20 cellular contexts compared by ENCODE assay signal in genomic region chr4:132992686-132993085, GRCh38.
"Had no signal": no experiment of that assay in that cellular context is flagged by ENCODE, and none has a peak within 500 bp of the region (broad histone marks: within the 10 kb centered on the region; RNA-seq: fewer than 3 reads in every experiment).

No MANE protein-coding gene starts in this region.

- DNase-seq: activated CD4-positive, alpha-beta T cell treated with anti-CD3 and anti-CD28 coated beads, Interleukin-2, amount 10 ng/mL, durations not matched to agents 24 days and 14 days; activated CD4-positive, CD25-positive, alpha-beta regulatory T cell; activated CD8-positive, alpha-beta T cell treated with anti-CD3 and anti-CD28 coated beads for 36 hours; activated naive CD4-positive, alpha-beta T cell treated with anti-CD3 and anti-CD28 coated beads for 36 hours; activated naive CD8-positive, alpha-beta T cell treated with anti-CD3 and anti-CD28 coated beads, Interleukin-2, amount 50 U/mL, for 24 hours; activated T-cell treated with anti-CD3 and anti-CD28 coated beads, Interleukin-2, amount 50 U/mL, for 24 hours; anterior cingulate cortex; effector CD4-positive, alpha-beta T cell; foreskin fibroblast; left lung; naive thymus-derived CD4-positive, alpha-beta T cell; ovary; stimulated activated CD4-positive, alpha-beta T cell treated with anti-CD3 and anti-CD28 coated beads, Interleukin-4, amount 100 ng/mL, for 4 hours; T-helper 1 cell; T-helper 9 cell; upper lobe of right lung had no signal

- H3K4me2 ChIP-seq: neural progenitor cell had no signal

- H3K9me3 ChIP-seq: ovary, upper lobe of right lung had no signal

- H3K4me1 ChIP-seq: left lung, neural progenitor cell, upper lobe of right lung had no signal

- H3K4me3 ChIP-seq: coronary artery, left lung, neural progenitor cell, ovary, upper lobe of right lung had no signal

- H3K27me3 ChIP-seq: left lung, neural progenitor cell, ovary, upper lobe of right lung had no signal

- ATAC-seq: activated CD8-positive, alpha-beta T cell treated with anti-CD3 and anti-CD28 coated beads for 36 hours; activated naive CD8-positive, alpha-beta T cell treated with anti-CD3 and anti-CD28 coated beads, Interleukin-2, amount 50 U/mL, for 24 hours; left lung; naive thymus-derived CD4-positive, alpha-beta T cell; sciatic nerve; stimulated activated memory B cell treated with anti-CD40 and anti-IgM and Interleukin-4, amounts not matched to agents 10 μg/mL and 1 μg/mL and 100 μg/mL, for 72 hours; upper lobe of right lung had no signal

- H3K36me3 ChIP-seq: left lung, neural progenitor cell, ovary, upper lobe of right lung had no signal

- H2AFZ ChIP-seq: neural progenitor cell had no signal

- H3K27ac ChIP-seq: coronary artery, left lung, neural progenitor cell, ovary, upper lobe of right lung had no signal

- H3K9ac ChIP-seq: neural progenitor cell had no signal
